Comparison of ENCODE assay signal across 8 cellular contexts in genomic region chr1:42765832-42766722, GRCh38. TPM values are rescaled to one million over a fixed set of nuclear protein-coding genes. Genes with fewer than 3 reads are reported as not detected.
DNase-seq lines count a peak whose midpoint lies in the region; ATAC-seq and TF ChIP-seq lines count a peak whose summit lies in the region.

No MANE protein-coding gene starts in this region.

- H3K36me3 ChIP-seq in NT2/D1 (ENCODE audit: insufficient read depth, insufficient read length, low read length) (peaks cover 34% of the 10 kb centered on the region), heart right ventricle (peaks cover 0 to 25% (median 8%) of the 10 kb centered on the region in 9 donors)

- peaks cover 16% of the 10 kb centered on the region for H3K36me3 Mint-ChIP-seq in activated naive CD4-positive, alpha-beta T cell treated with anti-CD3 and anti-CD28 coated beads for 36 hours (ENCODE audit: low read depth)

- DNase-seq in D341Med (ENCODE audit: low spot score) = peak; percentile 74
- DNase-seq in NT2/D1 (ENCODE audit: low read depth, low spot score) = peak; percentile 60
- DNase-seq in activated naive CD4-positive, alpha-beta T cell treated with anti-CD3 and anti-CD28 coated beads for 36 hours = peak; percentile 46
- DNase-seq in heart right ventricle = peak; percentile 23 to 42
- peak in 8 of 10 donors; percentile 26 to 91 (median 45) for DNase-seq in posterior cingulate gyrus
- no peak for DNase-seq in middle frontal gyrus (ENCODE audit: extremely low spot score, low spot score)

- no peaks in the 10 kb centered on the region for H3K27me3 Mint-ChIP-seq in activated naive CD4-positive, alpha-beta T cell treated with anti-CD3 and anti-CD28 coated beads for 36 hours (ENCODE audit: low read depth)

- H3K9ac ChIP-seq in NT2/D1 (ENCODE audit: insufficient read length, low read depth) = peak overlapping the region; percentile 99

- WGBS in heart right ventricle, 2 donors = 1% methylated on average over 41 to 42 of the region's 42 CpGs

- ATAC-seq in GM19463 (IDR thresholded peaks at IDR 0.05; ENCODE audit: unreplicated experiment) (peak; percentile 19), HG03565 (IDR thresholded peaks at IDR 0.05; ENCODE audit: unreplicated experiment) (peak; percentile 21), heart right ventricle (peak in 6 of 8 donors; percentile 1 to 21 (median 10))

- H3K27ac ChIP-seq in heart right ventricle = peak overlapping the region; percentile 67 to 98 (median 94)

- peak in 7 of 9 donors; percentile 30 to 56 (median 43) for TF ChIP-seq CTCF in heart right ventricle (IDR thresholded peaks at IDR 0.05)

- H3K27me3 ChIP-seq in NT2/D1 (ENCODE audit: insufficient read depth, insufficient read length) = no peaks in the 10 kb centered on the region
- no peaks in the 10 kb centered on the region for H3K27me3 ChIP-seq in heart right ventricle

- no peaks in the 10 kb centered on the region for H3K9me3 Mint-ChIP-seq in activated naive CD4-positive, alpha-beta T cell treated with anti-CD3 and anti-CD28 coated beads for 36 hours

- peaks cover 34% of the 10 kb centered on the region for H3K4me1 Mint-ChIP-seq in activated naive CD4-positive, alpha-beta T cell treated with anti-CD3 and anti-CD28 coated beads for 36 hours (ENCODE audit: low read depth)

- H3K27ac Mint-ChIP-seq in activated naive CD4-positive, alpha-beta T cell treated with anti-CD3 and anti-CD28 coated beads for 36 hours = peak overlapping the region; percentile 73

- CTCF ChIA-PET in activated naive CD4-positive, alpha-beta T cell treated with anti-CD3 and anti-CD28 coated beads for 36 hours (lab: Charles Lee) = interaction anchor here (0.7 to 4.3 kb wide), 12 partner anchors 8 to 833 kb away, joined by 3 to 23 read pairs (median 4); partner anchors contain the start of genes ERMAP, PPIH and ZNF691

- H3K4me1 ChIP-seq in NT2/D1 (ENCODE audit: insufficient read depth, insufficient read length) (peaks cover 5% of the 10 kb centered on the region), heart right ventricle (peaks cover 7 to 50% (median 36%) of the 10 kb centered on the region in 9 donors)

- H3K4me3 Mint-ChIP-seq in activated naive CD4-positive, alpha-beta T cell treated with anti-CD3 and anti-CD28 coated beads for 36 hours = no peak overlapping the region

- no peaks in the 10 kb centered on the region for H3K9me3 ChIP-seq in NT2/D1 (ENCODE audit: insufficient read depth, low read length)
- H3K9me3 ChIP-seq in heart right ventricle = no peaks in the 10 kb centered on the region

- H3K4me3 ChIP-seq in NT2/D1 (ENCODE audit: insufficient read length, low read depth) (peak overlapping the region; percentile 100), heart right ventricle (peak overlapping the region; percentile 73 to 99 (median 93))

- intact Hi-C loops in activated naive CD4-positive, alpha-beta T cell treated with anti-CD3 and anti-CD28 coated beads for 36 hours (cut with micrococcal nuclease) = loop anchor here (2.0 to 5.0 kb wide), 5 partner anchors 107 to 593 kb away; partner anchors contain the start of genes CDC20, CFAP57, EBNA1BP2 and PPCS
- intact Hi-C loops in heart right ventricle (cut with DNase I) = loop anchor here in 3 of 10 donors (2.0 to 10.0 kb wide), 3 partner anchors 51 to 159 kb away; partner anchors contain the start of genes ERMAP (in 2 of the 3), SVBP (in 2 of the 3) and ZNF691 (in 1 of the 3)
- intact Hi-C loops in posterior cingulate gyrus (cut with DNase I) = loop anchor here (2.0 to 5.0 kb wide), 2 partner anchors 83 to 191 kb away; partner anchors contain the start of genes SLC2A1 and YBX1

RNA-seq across cellular contexts. Expression of gene P3H1, which starts 0.8 kb away (rescaled TPM):
- 10 to 100 TPM; 26.4 to 28.6 TPM for total RNA-seq in activated naive CD4-positive, alpha-beta T cell treated with anti-CD3 and anti-CD28 coated beads for 36 hours
- total RNA-seq in heart right ventricle = 10 to 100 TPM in 4 of 10 donors, 1 to 10 TPM in 6; 5.0 to 18.3 (median 7.6) TPM
- polyA plus RNA-seq in heart right ventricle = 10 to 100 TPM; 24.2 to 31.4 TPM

RNA-seq across cellular contexts. Expression of gene C1orf50, which starts 1.0 kb away (rescaled TPM):
- total RNA-seq in activated naive CD4-positive, alpha-beta T cell treated with anti-CD3 and anti-CD28 coated beads for 36 hours = 1 to 10 TPM; 4.1 to 4.7 TPM
- 10 to 100 TPM in 2 of 10 donors, 1 to 10 TPM in 8; 4.9 to 10.7 (median 8.5) TPM for total RNA-seq in heart right ventricle
- polyA plus RNA-seq in heart right ventricle = 1 to 10 TPM; 4.7 to 5.8 TPM

RNA-seq across cellular contexts. Expression of gene TMEM269, which starts 18.7 kb away (rescaled TPM):
- under 1 TPM; 0.24 to 0.57 TPM for total RNA-seq in activated naive CD4-positive, alpha-beta T cell treated with anti-CD3 and anti-CD28 coated beads for 36 hours
- total RNA-seq in heart right ventricle = under 1 TPM in 2 of 10 donors, not detected in 8; 0.07 to 0.09 TPM
- polyA plus RNA-seq in heart right ventricle = under 1 TPM in 1 of 2 donors, not detected in 1; 0.01 TPM

RNA-seq across cellular contexts. Expression of gene CLDN19, which starts 26.0 kb away (rescaled TPM):
- not detected for total RNA-seq in activated naive CD4-positive, alpha-beta T cell treated with anti-CD3 and anti-CD28 coated beads for 36 hours
- not detected for total RNA-seq in heart right ventricle
- polyA plus RNA-seq in heart right ventricle = under 1 TPM in 1 of 2 donors, not detected in 1; 0.06 TPM

RNA-seq across cellular contexts. Expression of gene ERMAP, which starts 50.8 kb away (rescaled TPM):
- total RNA-seq in activated naive CD4-positive, alpha-beta T cell treated with anti-CD3 and anti-CD28 coated beads for 36 hours = 1 to 10 TPM; 3.1 TPM
- total RNA-seq in heart right ventricle = 1 to 10 TPM; 2.2 to 6.1 (median 5.0) TPM
- 1 to 10 TPM; 1.4 to 4.0 TPM for polyA plus RNA-seq in heart right ventricle
